28 cellular contexts compared by ENCODE assay signal in genomic region chr12:278046-278445, GRCh38. TPM values are rescaled to one million over a fixed set of nuclear protein-coding genes. Genes with fewer than 3 reads are reported as not detected.
"Had no signal": no experiment of that assay in that cellular context is flagged by ENCODE, and none has a peak within 500 bp of the region (broad histone marks: within the 10 kb centered on the region; RNA-seq: fewer than 3 reads in every experiment).

No MANE protein-coding gene starts in this region.

- H3K27me3 Mint-ChIP-seq: activated CD4-positive, alpha-beta T cell treated with anti-CD3 and anti-CD28 coated beads for 36 hours; activated CD4-positive, alpha-beta T cell treated with anti-CD3 and anti-CD28 coated beads, Interleukin-2, amount 10 ng/mL, durations not matched to agents 7 days and 5 days; activated naive CD4-positive, alpha-beta T cell treated with anti-CD3 and anti-CD28 coated beads, Interleukin-2, amount 50 U/mL, for 24 hours; activated naive CD8-positive, alpha-beta T cell treated with anti-CD3 and anti-CD28 coated beads, Interleukin-2, amount 10 ng/mL, durations not matched to agents 7 days and 5 days; activated T-cell treated with anti-CD3 and anti-CD28 coated beads, Interleukin-2, amount 50 U/mL, for 24 hours; central memory CD8-positive, alpha-beta T cell had no signal

- H3K4me1 Mint-ChIP-seq: activated CD4-positive, alpha-beta T cell treated with anti-CD3 and anti-CD28 coated beads for 36 hours; activated naive CD4-positive, alpha-beta T cell treated with anti-CD3 and anti-CD28 coated beads, Interleukin-2, amount 50 U/mL, for 24 hours; WTC11 had no signal

- H3K36me3 Mint-ChIP-seq: WTC11 had no signal

- H3K9me3 Mint-ChIP-seq: activated CD4-positive, alpha-beta T cell treated with anti-CD3 and anti-CD28 coated beads, Interleukin-2, amount 10 ng/mL, durations not matched to agents 7 days and 5 days; activated naive CD4-positive, alpha-beta T cell treated with anti-CD3 and anti-CD28 coated beads, Interleukin-2, amount 50 U/mL, for 24 hours; activated naive CD8-positive, alpha-beta T cell treated with anti-CD3 and anti-CD28 coated beads, Interleukin-2, amount 10 ng/mL, durations not matched to agents 7 days and 5 days; activated T-cell treated with anti-CD3 and anti-CD28 coated beads, Interleukin-2, amount 50 U/mL, for 24 hours; activated T-helper 2 cell treated with anti-CD3 and anti-CD28 coated beads, Interferon-gamma antibody, Interleukin-2, Interleukin-4, amounts not matched to agents 10 μg/mL and 5 μg/mL and 100 μg/mL, durations not matched to agents 14 hours and 24 hours and 36 hours; central memory CD8-positive, alpha-beta T cell had no signal

- H3K4me3 Mint-ChIP-seq: activated CD4-positive, alpha-beta T cell treated with anti-CD3 and anti-CD28 coated beads for 36 hours; activated CD4-positive, alpha-beta T cell treated with anti-CD3 and anti-CD28 coated beads, Interleukin-2, amount 10 ng/mL, durations not matched to agents 7 days and 5 days; activated CD8-positive, alpha-beta T cell treated with anti-CD3 and anti-CD28 coated beads, Interleukin-2, amount 10 ng/mL, durations not matched to agents 7 days and 5 days; activated naive CD4-positive, alpha-beta T cell treated with anti-CD3 and anti-CD28 coated beads, Interleukin-2, amount 50 U/mL, for 24 hours; activated naive CD8-positive, alpha-beta T cell treated with anti-CD3 and anti-CD28 coated beads, Interleukin-2, amount 10 ng/mL, durations not matched to agents 7 days and 5 days; activated T-cell treated with anti-CD3 and anti-CD28 coated beads, Interleukin-2, amount 50 U/mL, for 24 hours; central memory CD8-positive, alpha-beta T cell; WTC11 had no signal

- ATAC-seq: activated CD4-positive, alpha-beta T cell treated with anti-CD3 and anti-CD28 coated beads for 36 hours; activated CD4-positive, CD25-positive, alpha-beta regulatory T cell treated with anti-CD3 and anti-CD28 coated beads, Interleukin-2, amount 50 U/mL, for 24 hours; activated CD8-positive, alpha-beta T cell treated with anti-CD3 and anti-CD28 coated beads, Interleukin-2, amount 10 ng/mL, durations not matched to agents 7 days and 5 days; WTC11 had no signal

- H3K4me3 ChIP-seq: ascending aorta, cardiac muscle cell, MG63 had no signal

- H3K4me1 ChIP-seq: ascending aorta had no signal

- H3K27me3 ChIP-seq: ascending aorta, cardiac muscle cell, MG63 had no signal

- DNase-seq: activated CD4-positive, alpha-beta T cell treated with anti-CD3 and anti-CD28 coated beads for 36 hours; activated CD4-positive, alpha-beta T cell treated with anti-CD3 and anti-CD28 coated beads, Interleukin-2, amount 10 ng/mL, durations not matched to agents 7 days and 5 days; activated CD4-positive, alpha-beta T cell treated with anti-CD3 and anti-CD28 coated beads, Interleukin-2, amount 50 U/mL, for 48 hours; activated CD8-positive, alpha-beta T cell treated with anti-CD3 and anti-CD28 coated beads, Interleukin-2, amount 10 ng/mL, durations not matched to agents 7 days and 5 days; activated gamma-delta T cell; activated naive CD4-positive, alpha-beta T cell treated with Interleukin-2 at 50 U/mL for 16 hours; activated naive CD8-positive, alpha-beta T cell treated with anti-CD3 and anti-CD28 coated beads, Interleukin-2, amount 10 ng/mL, durations not matched to agents 7 days and 5 days; activated T-cell treated with anti-CD3 and anti-CD28 coated beads, Interleukin-2, amount 50 U/mL, for 24 hours; amygdala; Kasumi-1; MG63; NCI-H1048; NCI-H1105 treated with DMSO at 0.1 percent for 48 hours; NCI-H1436; NCI-H1694 treated with DMSO at 0.1 percent for 48 hours; NCI-H2029; NCI-H345; NCI-H524 treated with DMSO at 0.1 percent for 48 hours; NK-92 treated with Interleukin-12 subunit alpha and Interleukin-12 subunit beta, amount 100 ng/mL, for 24 hours; Right ventricle myocardium superior; T1000 had no signal

- H3K27ac ChIP-seq: ascending aorta, cardiac muscle cell had no signal

- H3K27ac Mint-ChIP-seq: activated CD4-positive, alpha-beta T cell treated with anti-CD3 and anti-CD28 coated beads for 36 hours; activated CD4-positive, alpha-beta T cell treated with anti-CD3 and anti-CD28 coated beads, Interleukin-2, amount 10 ng/mL, durations not matched to agents 7 days and 5 days; activated CD8-positive, alpha-beta T cell treated with anti-CD3 and anti-CD28 coated beads, Interleukin-2, amount 10 ng/mL, durations not matched to agents 7 days and 5 days; activated naive CD8-positive, alpha-beta T cell treated with anti-CD3 and anti-CD28 coated beads, Interleukin-2, amount 10 ng/mL, durations not matched to agents 7 days and 5 days; activated T-cell treated with anti-CD3 and anti-CD28 coated beads, Interleukin-2, amount 50 U/mL, for 24 hours; activated T-helper 2 cell treated with anti-CD3 and anti-CD28 coated beads, Interferon-gamma antibody, Interleukin-2, Interleukin-4, amounts not matched to agents 10 μg/mL and 5 μg/mL and 100 μg/mL, durations not matched to agents 14 hours and 24 hours and 36 hours; WTC11 had no signal

- H3K9me3 ChIP-seq: ascending aorta, MG63 had no signal

RNA-seq across cellular contexts. Expression of gene SLC6A13, which starts 15.4 kb away (rescaled TPM):
- total RNA-seq: ascending aorta had no signal
